11 cellular contexts compared by ENCODE assay signal in genomic region chr6:31122803-31123706, GRCh38. TPM values are rescaled to one million over a fixed set of nuclear protein-coding genes. Genes with fewer than 3 reads are reported as not detected.
A peak's percentile ranks its signal among the peaks of the same experiment; 100 is the strongest.
DNase-seq lines count a peak whose midpoint lies in the region; TF ChIP-seq lines count a peak whose summit lies in the region.
"Had no signal": no experiment of that assay in that cellular context is flagged by ENCODE, and none has a peak within 500 bp of the region (broad histone marks: within the 10 kb centered on the region; RNA-seq: fewer than 3 reads in every experiment).

No MANE protein-coding gene starts in this region.

- no peaks in the 10 kb centered on the region for H4K20me1 ChIP-seq in mammary epithelial cell (ENCODE audit: insufficient read depth, low read length)
- H4K20me1 ChIP-seq in H9 (ENCODE audit: control insufficient read depth, insufficient read depth, insufficient read length) = no peaks in the 10 kb centered on the region

- H2BK12ac ChIP-seq in H9 (ENCODE audit: insufficient read length, low read depth, low read length) = no peak overlapping the region

- H3K9me3 ChIP-seq in mammary epithelial cell (replicated peaks; ENCODE audit: insufficient read depth, low read length) = no peaks in the 10 kb centered on the region
- H3K9me3 ChIP-seq in H9 (ENCODE audit: control insufficient read depth, low read depth, low read length) = no peaks in the 10 kb centered on the region
- H3K9me3 ChIP-seq in CD4-positive, alpha-beta memory T cell (ENCODE audit: control insufficient read depth in 1 of 2, low read length in 2 of 2) = no peaks in the 10 kb centered on the region

- peaks cover 12% of the 10 kb centered on the region for H3K27me3 Mint-ChIP-seq in H9 (ENCODE audit: low read depth)
- H3K27me3 Mint-ChIP-seq in CD4-positive, alpha-beta memory T cell = peaks cover 2 to 4% of the 10 kb centered on the region in 2 donors

- no peaks in the 10 kb centered on the region; a peak in 1 of 5 replicates for H3K9me3 Mint-ChIP-seq in H9
- peaks cover 0 to 1% (median 0%) of the 10 kb centered on the region in 8 donors for H3K9me3 Mint-ChIP-seq in CD4-positive, alpha-beta memory T cell

- no peak overlapping the region for H2BK15ac ChIP-seq in H9 (ENCODE audit: low read depth, low read length)

- BruUV-seq in mammary epithelial cell (replicated peaks; lab: Mats Ljungman, UMichigan) = no TSS peak

- H3K4ac ChIP-seq in H9 (ENCODE audit: low read depth, low read length) = no peak overlapping the region

- H3K14ac ChIP-seq in H9 (ENCODE audit: insufficient read depth, low read length) = no peak overlapping the region

- no peaks in the 10 kb centered on the region for H3K36me3 Mint-ChIP-seq in H9 (ENCODE audit: insufficient read depth in 1 of 3, low read depth in 3 of 3)
- no peaks in the 10 kb centered on the region for H3K36me3 Mint-ChIP-seq in CD4-positive, alpha-beta memory T cell

- H3T11ph ChIP-seq in H9 (ENCODE audit: low read length) = no peak overlapping the region

- peak overlapping the region; percentile 28 for H3K27ac ChIP-seq in mammary epithelial cell (ENCODE audit: insufficient read depth, low read depth, low read length)
- H3K27ac ChIP-seq in layer of hippocampus (ENCODE audit: low read depth, low read length) = peak overlapping the region; percentile 30
- no peak overlapping the region for H3K27ac ChIP-seq in substantia nigra (ENCODE audit: low read depth, low read length, poor library complexity, severe bottlenecking)
- H3K27ac ChIP-seq in H9 (ENCODE audit: insufficient read length, low read depth, low read length) = no peak overlapping the region
- H3K27ac ChIP-seq in CD4-positive, alpha-beta memory T cell (ENCODE audit: low read depth, low read length) = no peak overlapping the region

- no peak overlapping the region for H2BK120ac ChIP-seq in H9 (ENCODE audit: low read depth, low read length, poor library complexity, severe bottlenecking)

- no peak for TF ChIP-seq CTCF in mammary epithelial cell (conservative IDR thresholded peaks at IDR 0.05 in 1 of 2, IDR thresholded peaks at IDR 0.05 in 1 of 2; ENCODE audit: extremely low read depth in 1 of 2, insufficient read depth in 1 of 2, low read depth in 1 of 2, low read length in 2 of 2)
- TF ChIP-seq CTCF in H9 (conservative IDR thresholded peaks at IDR 0.05) = no peak

- intact Hi-C loops in mammary epithelial cell (cut with micrococcal nuclease) = loop anchor here (1.0 kb wide), 1 partner anchor 9 kb away; the partner anchor contains the start of gene PSORS1C1
- intact Hi-C loops in CD4-positive, alpha-beta memory T cell (cut with micrococcal nuclease) = no loop called here

- peak overlapping the region; percentile 10 for H2AFZ ChIP-seq in mammary epithelial cell (ENCODE audit: low read depth, low read length)
- H2AFZ ChIP-seq in H9 (ENCODE audit: low read length) = no peak overlapping the region

- CTCF ChIA-PET in mammary epithelial cell (lab: Charles Lee; ENCODE audit: low non-redundant PET) = no interaction called here
- CTCF ChIA-PET in CD4-positive, alpha-beta memory T cell (lab: Charles Lee; ENCODE audit: partially characterized antibody) = interaction anchor here (1.4 kb wide), 1 partner anchor 21 kb away, joined by 3 read pairs; no protein-coding TSS in a partner anchor

- H3K27ac Mint-ChIP-seq in H9 = no peak overlapping the region; a peak in 1 of 7 replicates
- peak overlapping the region in 1 of 7 donors; percentile 35 for H3K27ac Mint-ChIP-seq in CD4-positive, alpha-beta memory T cell

- H4K8ac ChIP-seq in H9 (replicated peaks; ENCODE audit: insufficient read length, low read depth, low read length) = no peak overlapping the region

- peaks cover 59% of the 10 kb centered on the region for H3K4me1 ChIP-seq in mammary epithelial cell (ENCODE audit: insufficient read depth, low read length)
- no peaks in the 10 kb centered on the region for H3K4me1 ChIP-seq in H9 (ENCODE audit: insufficient read depth, low read length)
- H3K4me1 ChIP-seq in CD4-positive, alpha-beta memory T cell (ENCODE audit: insufficient read depth, low read length) = no peaks in the 10 kb centered on the region

- dilution Hi-C loops in mammary epithelial cell (cut with HindIII; ENCODE audit: low sequenced_read_pairs) = no loop called here

- no peaks in the 10 kb centered on the region for H3K79me1 ChIP-seq in H9 (ENCODE audit: insufficient read depth, low read depth, low read length, poor library complexity, severe bottlenecking)

- peak; percentile 83 for DNase-seq in LHCN-M2 (ENCODE audit: low read depth)
- peak; percentile 89 for DNase-seq in mammary epithelial cell
- peak in 36 of 49 donors; percentile 3 to 73 (median 38) for DNase-seq in substantia nigra (lab: John Stamatoyannopoulos, UW)
- DNase-seq in H9 = no peak
- DNase-seq in erythroblast (lab: John Stamatoyannopoulos, UW) = no peak
- no peak for DNase-seq in NCI-H2171 (lab: John Stamatoyannopoulos, UW)
- no peak for DNase-seq in CD4-positive, alpha-beta memory T cell
- DNase-seq: activated naive CD4-positive, alpha-beta T cell; NCI-H345 had no signal

- H3K23me2 ChIP-seq in H9 (ENCODE audit: insufficient read length, low read depth, low read length, poor library complexity, severe bottlenecking) = no peaks in the 10 kb centered on the region

- no peak for TF ChIP-seq POLR2A in erythroblast (IDR thresholded peaks at IDR 0.05; ENCODE audit: low read length)

- H2AK5ac ChIP-seq in H9 (ENCODE audit: insufficient read length, low read length) = no peak overlapping the region

- H3K18ac ChIP-seq in H9 (ENCODE audit: insufficient read length, low read depth, low read length) = no peak overlapping the region

- H3K4me3 ChIP-seq in mammary epithelial cell (replicated peaks in 1 of 3; ENCODE audit: insufficient read depth in 1 of 3, low read depth in 2 of 3, low read length in 3 of 3) = no peak overlapping the region
- no peak overlapping the region for H3K4me3 ChIP-seq in CD4-positive, alpha-beta memory T cell (ENCODE audit: low read length in 2 of 2)

- no peak overlapping the region for H4K91ac ChIP-seq in H9 (ENCODE audit: insufficient read length, low read depth, low read length)

- H3K4me3 Mint-ChIP-seq in H9 = no peak overlapping the region
- no peak overlapping the region for H3K4me3 Mint-ChIP-seq in CD4-positive, alpha-beta memory T cell

- H4K5ac ChIP-seq in H9 (ENCODE audit: insufficient read length, low read depth, low read length) = no peak overlapping the region

- H3K23ac ChIP-seq in H9 (ENCODE audit: insufficient read length, low read depth, low read length) = no peak overlapping the region

- H3K79me2 ChIP-seq in mammary epithelial cell (ENCODE audit: insufficient read depth, low read length) = peaks cover 10% of the 10 kb centered on the region
- H3K79me2 ChIP-seq in H9 (ENCODE audit: insufficient read depth, low read length) = no peaks in the 10 kb centered on the region

- H2BK20ac ChIP-seq in H9 (ENCODE audit: low read depth, low read length, poor library complexity, severe bottlenecking) = no peak overlapping the region

- H3K4me1 Mint-ChIP-seq in H9 = peaks cover 24 to 28% of the 10 kb centered on the region in 2 experiments
- H3K4me1 Mint-ChIP-seq in CD4-positive, alpha-beta memory T cell = peaks cover 0 to 4% (median 4%) of the 10 kb centered on the region in 4 donors

- 23% methylated on average over 13 of the region's 16 CpGs for WGBS in mammary epithelial cell (ENCODE audit: low coverage, missing lambda C conversion rate)
- WGBS in H9 (ENCODE audit: extremely low coverage, insufficient read length, low lambda C conversion rate) = no CpG with 5 or more reads among the region's 16 CpGs

- H3K27me3 ChIP-seq in mammary epithelial cell (ENCODE audit: insufficient read depth, low read length) = no peaks in the 10 kb centered on the region
- no peaks in the 10 kb centered on the region for H3K27me3 ChIP-seq in layer of hippocampus (ENCODE audit: control insufficient read depth, insufficient read depth, low read length)
- no peaks in the 10 kb centered on the region for H3K27me3 ChIP-seq in H9 (ENCODE audit: insufficient read depth, low read length)
- no peaks in the 10 kb centered on the region for H3K27me3 ChIP-seq in CD4-positive, alpha-beta memory T cell (ENCODE audit: insufficient read depth, low read length)

- in situ Hi-C loops in mammary epithelial cell (cut with MboI; ENCODE audit: low sequenced_read_pairs in 2 of 2) = no loop called here

- no peak overlapping the region for H3K9ac ChIP-seq in mammary epithelial cell (ENCODE audit: insufficient read depth, low read length)
- no peak overlapping the region for H3K9ac ChIP-seq in H9 (ENCODE audit: extremely low read depth, insufficient read length, low read length)

- no peak overlapping the region for H2BK5ac ChIP-seq in H9 (ENCODE audit: insufficient read length, low read length)

- H3K56ac ChIP-seq in H9 (ENCODE audit: insufficient read length, low read depth, low read length) = no peak overlapping the region

- POLR2A ChIA-PET in CD4-positive, alpha-beta memory T cell (lab: Charles Lee; ENCODE audit: partially characterized antibody) = interaction anchor here (1.0 kb wide), 1 partner anchor 69 kb away, joined by 4 read pairs; no protein-coding TSS in a partner anchor

- H3K36me3 ChIP-seq in mammary epithelial cell (ENCODE audit: insufficient read depth, low read length) = no peaks in the 10 kb centered on the region
- H3K36me3 ChIP-seq in CD4-positive, alpha-beta memory T cell (ENCODE audit: insufficient read depth, low read length) = no peaks in the 10 kb centered on the region

- peak overlapping the region; percentile 31 for H3K4me2 ChIP-seq in mammary epithelial cell (ENCODE audit: insufficient read depth, low read depth, low read length)
- no peak overlapping the region for H3K4me2 ChIP-seq in H9 (ENCODE audit: insufficient read depth, insufficient read length, low read length)

RNA-seq across cellular contexts. Expression of gene CDSN, which starts 2.8 kb away (rescaled TPM):
- total RNA-seq in LHCN-M2 (2014; rRNA removed) (not detected in 2 replicates), mammary epithelial cell (1 to 10 TPM in 1 of 2 donors, under 1 TPM in 1; 0.80 to 1.2 TPM), H9 (2021) (not detected in 2 replicates)
- polyA plus RNA-seq in LHCN-M2 (2012) = 0.23 TPM
- polyA plus RNA-seq in mammary epithelial cell = 2.8 TPM
- 4.7 TPM for polyA minus RNA-seq in mammary epithelial cell
- total RNA-seq in CD4-positive, alpha-beta memory T cell = not detected
- not detected for polyA plus RNA-seq in CD4-positive, alpha-beta memory T cell
- polyA plus RNA-seq: neural cell had no signal

RNA-seq across cellular contexts. Expression of gene PSORS1C1, which starts 8.5 kb away (rescaled TPM):
- 0.64 and 0.69 TPM in 2 replicates for total RNA-seq in LHCN-M2 (2014; rRNA removed)
- 3.1 TPM for polyA plus RNA-seq in LHCN-M2 (2012)
- total RNA-seq in mammary epithelial cell = 10 to 100 TPM in 1 of 2 donors, 1 to 10 TPM in 1; 3.7 to 19.6 TPM
- polyA plus RNA-seq in mammary epithelial cell = 3.3 TPM
- polyA minus RNA-seq in mammary epithelial cell = 6.3 TPM
- total RNA-seq in H9 (2021) = 0.48 TPM in 2 replicates
- total RNA-seq in CD4-positive, alpha-beta memory T cell = not detected
- under 1 TPM in 1 of 2 donors, not detected in 1; 0.60 TPM for polyA plus RNA-seq in CD4-positive, alpha-beta memory T cell
- polyA plus RNA-seq: neural cell had no signal

RNA-seq across cellular contexts. Expression of gene C6orf15, which starts 10.7 kb away (rescaled TPM):
- total RNA-seq in LHCN-M2 (2014; rRNA removed) (0.40 and 0.71 TPM in 2 replicates), mammary epithelial cell (1 to 10 TPM in 1 of 2 donors, not detected in 1; 9.3 TPM), H9 (2021) (not detected in 2 replicates)
- 1.5 TPM for polyA plus RNA-seq in LHCN-M2 (2012)
- 0.24 TPM for polyA plus RNA-seq in mammary epithelial cell
- not detected for polyA minus RNA-seq in mammary epithelial cell
- not detected for total RNA-seq in CD4-positive, alpha-beta memory T cell
- polyA plus RNA-seq in CD4-positive, alpha-beta memory T cell = not detected
- polyA plus RNA-seq: neural cell had no signal

RNA-seq across cellular contexts. Expression of gene PSORS1C2, which starts 15.8 kb away (rescaled TPM):
- total RNA-seq in LHCN-M2 (2014; rRNA removed) (not detected in 2 replicates), mammary epithelial cell (not detected), H9 (2021) (0.31 and 0.33 TPM in 2 replicates)
- polyA plus RNA-seq in LHCN-M2 (2012) = 0.05 TPM
- not detected for polyA plus RNA-seq in mammary epithelial cell
- not detected for polyA minus RNA-seq in mammary epithelial cell
- total RNA-seq in CD4-positive, alpha-beta memory T cell = not detected
- not detected for polyA plus RNA-seq in CD4-positive, alpha-beta memory T cell
- polyA plus RNA-seq: neural cell had no signal

RNA-seq across cellular contexts. Expression of gene CCHCR1, which starts 34.5 kb away (rescaled TPM):
- 43.2 and 46.7 TPM in 2 replicates for total RNA-seq in LHCN-M2 (2014; rRNA removed)
- polyA plus RNA-seq in LHCN-M2 (2012) = 26.1 TPM
- total RNA-seq in mammary epithelial cell = 10 to 100 TPM; 12.8 to 24.0 TPM
- 15.0 TPM for polyA plus RNA-seq in mammary epithelial cell
- polyA minus RNA-seq in mammary epithelial cell = 15.7 TPM
- 42.7 and 45.5 TPM in 2 replicates for total RNA-seq in H9 (2021)
- 10 to 100 TPM; 29.8 to 30.5 TPM for total RNA-seq in CD4-positive, alpha-beta memory T cell
- 1 to 10 TPM; 3.4 to 8.0 TPM for polyA plus RNA-seq in CD4-positive, alpha-beta memory T cell

Comparison
In these comparisons a context has a peak if more than half of its experiments do, and no peak if none do; other contexts are left out.
1. DNase-seq: peak in LHCN-M2 (single experiment), mammary epithelial cell (single experiment) and substantia nigra (36 of 49); none in H9 (single experiment), erythroblast (0 of 2), NCI-H2171 (single experiment) and CD4-positive, alpha-beta memory T cell (0 of 5).
2. H3K27ac ChIP-seq: peak in mammary epithelial cell (single experiment) and layer of hippocampus (single experiment); none in substantia nigra (single experiment), H9 (single experiment) and CD4-positive, alpha-beta memory T cell (single experiment).